ENCODE assay signal across 12 cellular contexts in genomic region chr12:64756371-64756770, GRCh38. TPM values are rescaled to one million over a fixed set of nuclear protein-coding genes. Genes with fewer than 3 reads are reported as not detected.
DNase-seq lines count a peak whose midpoint lies in the region; ATAC-seq and TF ChIP-seq lines count a peak whose summit lies in the region.
"Had no signal": no experiment of that assay in that cellular context is flagged by ENCODE, and none has a peak within 500 bp of the region (broad histone marks: within the 10 kb centered on the region; RNA-seq: fewer than 3 reads in every experiment).

No MANE protein-coding gene starts in this region.

- peaks cover 27% of the 10 kb centered on the region for H3K36me3 Mint-ChIP-seq in T-helper 2 cell treated with Interferon-gamma antibody and Interleukin-4, amounts not matched to agents 5 μg/mL and 100 μg/mL, for 36 hours (ENCODE audit: low read depth)

- H3K9me3 ChIP-seq in ovary, result no peaks in the 10 kb centered on the region

- no peaks in the 10 kb centered on the region for H3K36me3 ChIP-seq in ovary

- no peak overlapping the region for H3K27ac ChIP-seq in ovary
- H3K27ac ChIP-seq: cardiac muscle cell had no signal

- H3K4me3 ChIP-seq in GM12865 (ENCODE audit: low read depth, low read length) (no peak overlapping the region), ovary (no peak overlapping the region)
- H3K4me3 ChIP-seq: cardiac muscle cell had no signal

- H3K4me1 Mint-ChIP-seq in T-helper 2 cell treated with Interferon-gamma antibody and Interleukin-4, amounts not matched to agents 5 μg/mL and 100 μg/mL, for 36 hours (ENCODE audit: low read depth), result peaks cover 48% of the 10 kb centered on the region

- intact Hi-C loops in ovary (cut with DNase I), result no loop called here

- ATAC-seq in GM19035 (IDR thresholded peaks at IDR 0.05; ENCODE audit: unreplicated experiment) (peak; percentile 34), HG02938 (IDR thresholded peaks at IDR 0.05; ENCODE audit: unreplicated experiment) (peak; percentile 39), GM18909 (IDR thresholded peaks at IDR 0.05; ENCODE audit: poor library complexity, unreplicated experiment) (no peak)

- H3K27me3 ChIP-seq in ovary, result no peaks in the 10 kb centered on the region
- H3K27me3 ChIP-seq: cardiac muscle cell had no signal

- TF ChIP-seq CTCF in GM12865 (IDR thresholded peaks at IDR 0.05; ENCODE audit: insufficient read depth, low read depth, low read length, missing control alignments) (no peak), ovary (IDR thresholded peaks at IDR 0.05) (no peak)

- H3K27me3 Mint-ChIP-seq in T-helper 2 cell treated with Interferon-gamma antibody and Interleukin-4, amounts not matched to agents 5 μg/mL and 100 μg/mL, for 36 hours (ENCODE audit: low read depth), result no peaks in the 10 kb centered on the region

- peak overlapping the region; percentile 58 for H3K27ac Mint-ChIP-seq in T-helper 2 cell treated with Interferon-gamma antibody and Interleukin-4, amounts not matched to agents 5 μg/mL and 100 μg/mL, for 36 hours

- peak; percentile 38 for DNase-seq in GM12865 (ENCODE audit: low read depth)
- no peak for DNase-seq in T-helper 2 cell treated with Interferon-gamma antibody and Interleukin-4, amounts not matched to agents 5 μg/mL and 100 μg/mL, for 36 hours (ENCODE audit: low spot score)
- DNase-seq in amniotic stem cell (lab: John Stamatoyannopoulos, UW), result no peak
- DNase-seq in NCI-H1417 treated with DMSO at 0.1 percent for 48 hours (lab: John Stamatoyannopoulos, UW), result no peak
- no peak for DNase-seq in ovary
- DNase-seq: activated gamma-delta T cell treated with Interleukin-2 at 50 U/mL for 16 hours, hippocampal formation, NCI-H1694 had no signal

- TF ChIP-seq EP300 in ovary (IDR thresholded peaks at IDR 0.05), result no peak

- H3K4me1 ChIP-seq in ovary (ENCODE audit: insufficient read depth), result peaks cover 4% of the 10 kb centered on the region

- WGBS in ovary, 3 donors, result 88 to 91% (median 88%) methylated on average over 2 of the region's 2 CpGs

- peak overlapping the region; percentile 35 for H3K4me3 Mint-ChIP-seq in T-helper 2 cell treated with Interferon-gamma antibody and Interleukin-4, amounts not matched to agents 5 μg/mL and 100 μg/mL, for 36 hours

- no peak for TF ChIP-seq POLR2A in ovary (IDR thresholded peaks at IDR 0.05)

- no peaks in the 10 kb centered on the region for H3K9me3 Mint-ChIP-seq in T-helper 2 cell treated with Interferon-gamma antibody and Interleukin-4, amounts not matched to agents 5 μg/mL and 100 μg/mL, for 36 hours

RNA-seq across cellular contexts. Expression of gene GNS, which starts 2.8 kb away (rescaled TPM):
- 100 to 1,000 TPM in 5 of 7 donors, 10 to 100 TPM in 2; 81.2 to 165 (median 101) TPM for total RNA-seq in ovary
- 100 to 1,000 TPM in 1 of 2 donors, 10 to 100 TPM in 1; 63.9 to 278 TPM for polyA plus RNA-seq in ovary
